In genomic region chr22:37194750-37195149, GRCh38 we compare ENCODE assay signal across 19 cellular contexts. TPM values are rescaled to one million over a fixed set of nuclear protein-coding genes. Genes with fewer than 3 reads are reported as not detected.
A peak's percentile ranks its signal among the peaks of the same experiment; 100 is the strongest.
DNase-seq lines count a peak whose midpoint lies in the region; ATAC-seq and TF ChIP-seq lines count a peak whose summit lies in the region.
"Had no signal": no experiment of that assay in that cellular context is flagged by ENCODE, and none has a peak within 500 bp of the region (broad histone marks: within the 10 kb centered on the region; RNA-seq: fewer than 3 reads in every experiment).

No MANE protein-coding gene starts in this region.

- H3K27me3 ChIP-seq in naive thymus-derived CD4-positive, alpha-beta T cell (ENCODE audit: control insufficient read depth in 2 of 2, insufficient read depth in 2 of 2, low read length in 2 of 2) = no peaks in the 10 kb centered on the region
- H3K27me3 ChIP-seq in transverse colon = no peaks in the 10 kb centered on the region

- 84 to 93% methylated on average over 3 of the region's 3 CpGs for WGBS in transverse colon (ENCODE audit: low coverage in 1 of 2), 2 donors

- peak overlapping the region; percentile 87 for H3K27ac Mint-ChIP-seq in activated naive CD4-positive, alpha-beta T cell treated with anti-CD3 and anti-CD28 coated beads, Interleukin-2, amount 50 U/mL, for 24 hours
- no peak overlapping the region for H3K27ac Mint-ChIP-seq in activated naive CD4-positive, alpha-beta T cell treated with anti-CD3 and anti-CD28 coated beads, Interleukin-2, amount 10 ng/mL, durations not matched to agents 7 days and 5 days
- H3K27ac Mint-ChIP-seq in activated T-helper 2 cell treated with anti-CD3 and anti-CD28 coated beads, Interferon-gamma antibody, Interleukin-2, Interleukin-4, amounts not matched to agents 10 μg/mL and 5 μg/mL and 100 μg/mL, durations not matched to agents 14 hours and 24 hours and 36 hours = peak overlapping the region; percentile 81
- H3K27ac Mint-ChIP-seq in naive thymus-derived CD4-positive, alpha-beta T cell = peak overlapping the region in 7 of 9 donors; percentile 70 to 95 (median 92)
- peak overlapping the region in 2 of 7 donors; percentile 29 to 31 for H3K27ac Mint-ChIP-seq in CD14-positive monocyte
- H3K27ac Mint-ChIP-seq: progenitor cell of endocrine pancreas had no signal

- TF ChIP-seq CTCF in transverse colon (IDR thresholded peaks at IDR 0.05) (no peak), CD14-positive monocyte (IDR thresholded peaks at IDR 0.05) (no peak)

- H3K4me1 Mint-ChIP-seq in activated naive CD4-positive, alpha-beta T cell treated with anti-CD3 and anti-CD28 coated beads, Interleukin-2, amount 50 U/mL, for 24 hours = peaks cover 57% of the 10 kb centered on the region
- H3K4me1 Mint-ChIP-seq in activated naive CD4-positive, alpha-beta T cell treated with anti-CD3 and anti-CD28 coated beads, Interleukin-2, amount 10 ng/mL, durations not matched to agents 7 days and 5 days = peaks cover 55% of the 10 kb centered on the region
- H3K4me1 Mint-ChIP-seq in activated T-helper 2 cell treated with anti-CD3 and anti-CD28 coated beads, Interferon-gamma antibody, Interleukin-2, Interleukin-4, amounts not matched to agents 10 μg/mL and 5 μg/mL and 100 μg/mL, durations not matched to agents 14 hours and 24 hours and 36 hours (ENCODE audit: low read depth) = peaks cover 50% of the 10 kb centered on the region
- peaks cover 27 to 57% (median 48%) of the 10 kb centered on the region in 7 donors for H3K4me1 Mint-ChIP-seq in naive thymus-derived CD4-positive, alpha-beta T cell
- H3K4me1 Mint-ChIP-seq in CD14-positive monocyte = peaks cover 10% of the 10 kb centered on the region

- no peak for DNase-seq in activated naive CD4-positive, alpha-beta T cell treated with anti-CD3 and anti-CD28 coated beads, Interleukin-2, amount 10 ng/mL, durations not matched to agents 7 days and 5 days
- DNase-seq in activated T-helper 2 cell treated with anti-CD3 and anti-CD28 coated beads, Interferon-gamma antibody, Interleukin-2, Interleukin-4, amounts not matched to agents 10 μg/mL and 5 μg/mL and 100 μg/mL, durations not matched to agents 14 hours and 24 hours and 36 hours (ENCODE audit: low spot score) = no peak
- DNase-seq in naive thymus-derived CD4-positive, alpha-beta T cell = no peak
- no peak for DNase-seq in transverse colon
- DNase-seq in CD14-positive monocyte (ENCODE audit: low spot score) = no peak
- DNase-seq in GM19238 (ENCODE audit: insufficient read length, low spot score) = no peak
- DNase-seq: activated CD4-positive, CD25-positive, alpha-beta regulatory T cell treated with anti-CD3 and anti-CD28 coated beads, Interleukin-2, amount 50 U/mL, for 72 hours; anterior cingulate cortex; GDM1; H7; left cardiac atrium; NCI-H1417; NK-92 treated with Interleukin-12 subunit alpha and Interleukin-12 subunit beta, amount 100 ng/mL, for 24 hours; stimulated activated naive CD8-positive, alpha-beta T cell treated with anti-CD3 and anti-CD28 coated beads, Interleukin-15, amount 100 ng/mL, for 72 hours had no signal

- intact Hi-C loops in activated T-helper 2 cell treated with anti-CD3 and anti-CD28 coated beads, Interferon-gamma antibody, Interleukin-2, Interleukin-4, amounts not matched to agents 10 μg/mL and 5 μg/mL and 100 μg/mL, durations not matched to agents 14 hours and 24 hours and 36 hours (cut with micrococcal nuclease) = loop anchor here (1.0 to 5.0 kb wide), 3 partner anchors 116 to 417 kb away; partner anchors contain the start of gene IFT27
- intact Hi-C loops in naive thymus-derived CD4-positive, alpha-beta T cell (cut with micrococcal nuclease) = loop anchor here (1.0 to 10.0 kb wide), 4 partner anchors 8 to 340 kb away; no protein-coding TSS in a partner anchor
- intact Hi-C loops in transverse colon (cut with DNase I; ENCODE audit: low total_unique reads) (loop anchor here (5.0 kb wide), 1 partner anchor 958 kb away; no protein-coding TSS in a partner anchor), CD14-positive monocyte (cut with micrococcal nuclease) (loop anchor here (5.0 kb wide), 1 partner anchor 117 kb away; no protein-coding TSS in a partner anchor)

- POLR2A ChIA-PET in naive thymus-derived CD4-positive, alpha-beta T cell (lab: Charles Lee) = interaction anchor here (1.2 to 2.1 kb wide), 5 partner anchors 24 to 114 kb away, joined by 3 to 6 read pairs (median 5); no protein-coding TSS in a partner anchor

- no peaks in the 10 kb centered on the region for H3K36me3 Mint-ChIP-seq in activated naive CD4-positive, alpha-beta T cell treated with anti-CD3 and anti-CD28 coated beads, Interleukin-2, amount 50 U/mL, for 24 hours
- H3K36me3 Mint-ChIP-seq in activated naive CD4-positive, alpha-beta T cell treated with anti-CD3 and anti-CD28 coated beads, Interleukin-2, amount 10 ng/mL, durations not matched to agents 7 days and 5 days = peaks cover 8% of the 10 kb centered on the region
- H3K36me3 Mint-ChIP-seq in activated T-helper 2 cell treated with anti-CD3 and anti-CD28 coated beads, Interferon-gamma antibody, Interleukin-2, Interleukin-4, amounts not matched to agents 10 μg/mL and 5 μg/mL and 100 μg/mL, durations not matched to agents 14 hours and 24 hours and 36 hours (ENCODE audit: low read depth) = peaks cover 17% of the 10 kb centered on the region
- peaks cover 0 to 14% (median 0%) of the 10 kb centered on the region in 5 donors for H3K36me3 Mint-ChIP-seq in naive thymus-derived CD4-positive, alpha-beta T cell
- H3K36me3 Mint-ChIP-seq in CD14-positive monocyte = no peaks in the 10 kb centered on the region

- no peak overlapping the region for H3K4me3 ChIP-seq in naive thymus-derived CD4-positive, alpha-beta T cell (ENCODE audit: low read length)
- no peak overlapping the region for H3K4me3 ChIP-seq in transverse colon

- H3K36me3 ChIP-seq in naive thymus-derived CD4-positive, alpha-beta T cell (ENCODE audit: control insufficient read depth in 2 of 3, insufficient read depth in 3 of 3, low read length in 3 of 3) = no peaks in the 10 kb centered on the region
- H3K36me3 ChIP-seq in transverse colon = no peaks in the 10 kb centered on the region

- TF ChIP-seq POLR2A in transverse colon (IDR thresholded peaks at IDR 0.05) = no peak

- H3K4me1 ChIP-seq in naive thymus-derived CD4-positive, alpha-beta T cell (ENCODE audit: control insufficient read depth in 2 of 2, insufficient read depth in 2 of 2, low read length in 2 of 2) = peaks cover 33 to 37% of the 10 kb centered on the region in 2 donors
- peaks cover 21 to 72% (median 52%) of the 10 kb centered on the region in 4 donors for H3K4me1 ChIP-seq in transverse colon

- H3K9me3 ChIP-seq in naive thymus-derived CD4-positive, alpha-beta T cell (ENCODE audit: control insufficient read depth in 2 of 3, low read length in 3 of 3) = no peaks in the 10 kb centered on the region
- H3K9me3 ChIP-seq in transverse colon = no peaks in the 10 kb centered on the region

- in situ Hi-C loops in transverse colon (cut with MboI; ENCODE audit: low pct_ligation_motif_present in 1 of 4, low pct_unique_long_range_greater_than_20kb in 1 of 4, low sequenced_read_pairs in 3 of 4) = no loop called here

- H3K4me3 Mint-ChIP-seq in activated naive CD4-positive, alpha-beta T cell treated with anti-CD3 and anti-CD28 coated beads, Interleukin-2, amount 50 U/mL, for 24 hours = peak overlapping the region; percentile 49
- H3K4me3 Mint-ChIP-seq in activated naive CD4-positive, alpha-beta T cell treated with anti-CD3 and anti-CD28 coated beads, Interleukin-2, amount 10 ng/mL, durations not matched to agents 7 days and 5 days = no peak overlapping the region
- no peak overlapping the region for H3K4me3 Mint-ChIP-seq in activated T-helper 2 cell treated with anti-CD3 and anti-CD28 coated beads, Interferon-gamma antibody, Interleukin-2, Interleukin-4, amounts not matched to agents 10 μg/mL and 5 μg/mL and 100 μg/mL, durations not matched to agents 14 hours and 24 hours and 36 hours (ENCODE audit: low read depth)
- peak overlapping the region in 6 of 10 donors; percentile 2 to 80 (median 44) for H3K4me3 Mint-ChIP-seq in naive thymus-derived CD4-positive, alpha-beta T cell
- H3K4me3 Mint-ChIP-seq in CD14-positive monocyte = no peak overlapping the region

- no peak for TF ChIP-seq EP300 in transverse colon (IDR thresholded peaks at IDR 0.05; ENCODE audit: low read depth)

- H3K9me3 Mint-ChIP-seq in activated naive CD4-positive, alpha-beta T cell treated with anti-CD3 and anti-CD28 coated beads, Interleukin-2, amount 50 U/mL, for 24 hours = no peaks in the 10 kb centered on the region
- no peaks in the 10 kb centered on the region for H3K9me3 Mint-ChIP-seq in activated naive CD4-positive, alpha-beta T cell treated with anti-CD3 and anti-CD28 coated beads, Interleukin-2, amount 10 ng/mL, durations not matched to agents 7 days and 5 days
- H3K9me3 Mint-ChIP-seq in activated T-helper 2 cell treated with anti-CD3 and anti-CD28 coated beads, Interferon-gamma antibody, Interleukin-2, Interleukin-4, amounts not matched to agents 10 μg/mL and 5 μg/mL and 100 μg/mL, durations not matched to agents 14 hours and 24 hours and 36 hours = peaks cover 5% of the 10 kb centered on the region
- H3K9me3 Mint-ChIP-seq in naive thymus-derived CD4-positive, alpha-beta T cell = no peaks in the 10 kb centered on the region
- H3K9me3 Mint-ChIP-seq in CD14-positive monocyte = no peaks in the 10 kb centered on the region
- H3K9me3 Mint-ChIP-seq: stimulated activated naive CD8-positive, alpha-beta T cell treated with anti-CD3 and anti-CD28 coated beads, Interleukin-15, amount 100 ng/mL, for 72 hours had no signal

- no peak for ATAC-seq in naive thymus-derived CD4-positive, alpha-beta T cell
- no peak for ATAC-seq in HG02938 (IDR thresholded peaks at IDR 0.05; ENCODE audit: unreplicated experiment)
- ATAC-seq: left cardiac atrium; Right ventricle myocardium inferior; stimulated activated naive CD8-positive, alpha-beta T cell treated with anti-CD3 and anti-CD28 coated beads, Interleukin-15, amount 100 ng/mL, for 72 hours had no signal

- peak overlapping the region; percentile 58 for H3K27ac ChIP-seq in naive thymus-derived CD4-positive, alpha-beta T cell (ENCODE audit: low read depth, low read length)
- peak overlapping the region in 3 of 4 donors; percentile 54 to 81 (median 79) for H3K27ac ChIP-seq in transverse colon

- no peaks in the 10 kb centered on the region for H3K27me3 Mint-ChIP-seq in activated naive CD4-positive, alpha-beta T cell treated with anti-CD3 and anti-CD28 coated beads, Interleukin-2, amount 50 U/mL, for 24 hours
- no peaks in the 10 kb centered on the region for H3K27me3 Mint-ChIP-seq in activated naive CD4-positive, alpha-beta T cell treated with anti-CD3 and anti-CD28 coated beads, Interleukin-2, amount 10 ng/mL, durations not matched to agents 7 days and 5 days
- no peaks in the 10 kb centered on the region for H3K27me3 Mint-ChIP-seq in activated T-helper 2 cell treated with anti-CD3 and anti-CD28 coated beads, Interferon-gamma antibody, Interleukin-2, Interleukin-4, amounts not matched to agents 10 μg/mL and 5 μg/mL and 100 μg/mL, durations not matched to agents 14 hours and 24 hours and 36 hours (ENCODE audit: low read depth)
- no peaks in the 10 kb centered on the region for H3K27me3 Mint-ChIP-seq in naive thymus-derived CD4-positive, alpha-beta T cell
- H3K27me3 Mint-ChIP-seq in CD14-positive monocyte (ENCODE audit: low read depth in 3 of 3) = peaks cover 0 to 4% (median 1%) of the 10 kb centered on the region in 3 donors
- H3K27me3 Mint-ChIP-seq: progenitor cell of endocrine pancreas; stimulated activated naive CD8-positive, alpha-beta T cell treated with anti-CD3 and anti-CD28 coated beads, Interleukin-15, amount 100 ng/mL, for 72 hours had no signal

- CTCF ChIA-PET in activated naive CD4-positive, alpha-beta T cell treated with anti-CD3 and anti-CD28 coated beads, Interleukin-2, amount 10 ng/mL, durations not matched to agents 7 days and 5 days (lab: Charles Lee) = no interaction called here
- CTCF ChIA-PET in naive thymus-derived CD4-positive, alpha-beta T cell (lab: Charles Lee) = interaction anchor here (1.0 kb wide), 1 partner anchor 118 kb away, joined by 5 read pairs; no protein-coding TSS in a partner anchor

RNA-seq across cellular contexts. Expression of gene C1QTNF6, which starts 6.7 kb away (rescaled TPM):
- 7.5 and 7.7 TPM in 2 replicates for total RNA-seq in activated T-helper 2 cell treated with anti-CD3 and anti-CD28 coated beads, Interferon-gamma antibody, Interleukin-2, Interleukin-4, amounts not matched to agents 10 μg/mL and 5 μg/mL and 100 μg/mL, durations not matched to agents 14 hours and 24 hours and 36 hours
- total RNA-seq in naive thymus-derived CD4-positive, alpha-beta T cell = 10 to 100 TPM; 12.4 to 27.6 (median 20.2) TPM
- 1 to 10 TPM; 1.1 to 2.4 TPM for polyA plus RNA-seq in naive thymus-derived CD4-positive, alpha-beta T cell
- 10 to 100 TPM in 1 of 4 donors, 1 to 10 TPM in 3; 1.4 to 68.8 (median 7.5) TPM for total RNA-seq in transverse colon
- polyA plus RNA-seq in CD14-positive monocyte = under 1 TPM; 0.14 to 0.24 TPM

RNA-seq across cellular contexts. Expression of gene SSTR3, which starts 17.5 kb away (rescaled TPM):
- 0.64 and 0.75 TPM in 2 replicates for total RNA-seq in activated T-helper 2 cell treated with anti-CD3 and anti-CD28 coated beads, Interferon-gamma antibody, Interleukin-2, Interleukin-4, amounts not matched to agents 10 μg/mL and 5 μg/mL and 100 μg/mL, durations not matched to agents 14 hours and 24 hours and 36 hours
- 10 to 100 TPM in 2 of 5 experiments, 1 to 10 TPM in 3; 3.9 to 30.4 (median 6.4) TPM for total RNA-seq in naive thymus-derived CD4-positive, alpha-beta T cell
- 1 to 10 TPM; 5.8 to 9.5 TPM for polyA plus RNA-seq in naive thymus-derived CD4-positive, alpha-beta T cell
- under 1 TPM in 2 of 4 donors, not detected in 2; 0.16 to 0.41 TPM for total RNA-seq in transverse colon
- not detected for polyA plus RNA-seq in CD14-positive monocyte
- total RNA-seq: left cardiac atrium, LHCN-M2, Right ventricle myocardium inferior had no signal

RNA-seq across cellular contexts. Expression of gene IL2RB, which starts 45.0 kb away (rescaled TPM):
- 404 and 410 TPM in 2 replicates for total RNA-seq in activated T-helper 2 cell treated with anti-CD3 and anti-CD28 coated beads, Interferon-gamma antibody, Interleukin-2, Interleukin-4, amounts not matched to agents 10 μg/mL and 5 μg/mL and 100 μg/mL, durations not matched to agents 14 hours and 24 hours and 36 hours
- 100 to 1,000 TPM in 2 of 5 experiments, 10 to 100 TPM in 3; 14.3 to 209 (median 44.1) TPM for total RNA-seq in naive thymus-derived CD4-positive, alpha-beta T cell
- 10 to 100 TPM; 13.6 to 20.2 TPM for polyA plus RNA-seq in naive thymus-derived CD4-positive, alpha-beta T cell
- 1 to 10 TPM; 1.1 to 3.4 (median 2.6) TPM for total RNA-seq in transverse colon
- 1 to 10 TPM in 1 of 2 donors, under 1 TPM in 1; 0.60 to 1.7 TPM for polyA plus RNA-seq in CD14-positive monocyte
- total RNA-seq: LHCN-M2, progenitor cell of endocrine pancreas had no signal

RNA-seq across cellular contexts. Expression of gene RAC2, which starts 49.3 kb away (rescaled TPM):
- total RNA-seq in activated T-helper 2 cell treated with anti-CD3 and anti-CD28 coated beads, Interferon-gamma antibody, Interleukin-2, Interleukin-4, amounts not matched to agents 10 μg/mL and 5 μg/mL and 100 μg/mL, durations not matched to agents 14 hours and 24 hours and 36 hours = 499 and 506 TPM in 2 replicates
- 100 to 1,000 TPM; 263 to 886 (median 301) TPM for total RNA-seq in naive thymus-derived CD4-positive, alpha-beta T cell
- 100 to 1,000 TPM; 838 to 852 TPM for polyA plus RNA-seq in naive thymus-derived CD4-positive, alpha-beta T cell
- total RNA-seq in transverse colon = 10 to 100 TPM in 3 of 4 donors, 1 to 10 TPM in 1; 5.2 to 36.3 (median 24.0) TPM
- 100 to 1,000 TPM; 360 to 529 TPM for polyA plus RNA-seq in CD14-positive monocyte

Comparison
In these comparisons a context has a peak if more than half of its experiments do, and no peak if none do; other contexts are left out.
1. H3K4me3 Mint-ChIP-seq: peak in activated naive CD4-positive, alpha-beta T cell treated with anti-CD3 and anti-CD28 coated beads, Interleukin-2, amount 50 U/mL, for 24 hours (single experiment) and naive thymus-derived CD4-positive, alpha-beta T cell (6 of 10); none in activated naive CD4-positive, alpha-beta T cell treated with anti-CD3 and anti-CD28 coated beads, Interleukin-2, amount 10 ng/mL, durations not matched to agents 7 days and 5 days (single experiment), activated T-helper 2 cell treated with anti-CD3 and anti-CD28 coated beads, Interferon-gamma antibody, Interleukin-2, Interleukin-4, amounts not matched to agents 10 μg/mL and 5 μg/mL and 100 μg/mL, durations not matched to agents 14 hours and 24 hours and 36 hours (single experiment) and CD14-positive monocyte (0 of 2).